In the genomic region with DNA sequence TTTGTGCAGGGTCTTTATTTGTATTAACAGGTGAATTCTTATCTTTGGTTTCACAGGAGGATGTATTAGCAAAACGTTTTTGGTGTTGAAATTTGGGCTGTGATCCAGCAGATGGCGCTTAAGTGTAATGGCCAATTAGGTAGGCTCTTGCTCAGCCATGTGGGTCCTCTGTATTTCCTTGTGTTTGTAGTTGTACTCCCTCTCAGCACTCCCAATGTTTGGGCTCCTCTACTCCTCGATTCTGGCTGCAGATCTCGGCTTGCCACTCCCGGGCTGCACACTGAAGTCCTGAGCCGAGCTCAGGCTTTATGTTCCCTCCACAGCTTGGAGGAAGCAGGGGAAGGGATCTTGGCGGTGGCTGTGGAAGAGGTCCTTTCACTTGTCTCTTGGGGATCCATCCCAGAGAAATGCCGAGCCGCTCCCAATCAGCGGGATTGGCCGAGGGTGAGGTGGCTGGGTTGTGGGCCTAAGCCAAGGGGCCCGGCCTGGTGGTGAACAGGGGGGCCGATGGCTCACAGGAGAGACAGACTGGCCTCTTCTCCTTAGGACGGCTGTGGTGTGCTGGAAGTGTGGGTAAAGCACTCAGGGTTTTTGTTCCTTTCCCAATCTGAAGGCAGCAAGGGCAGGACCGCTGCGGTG, we compare ENCODE assay signal across 1 cellular context.
TF ChIP-seq lines count a peak whose summit lies in the region.

No MANE protein-coding gene starts in this region.

TF ChIP-seq in HepG2, 621 proteins besides CTCF, POLR2A, EP300 and RAD21 (continued from another document):
- TF ChIP-seq FOXK1 (CRISPR knock-in tag; IDR thresholded peaks at IDR 0.05; ENCODE audit: borderline replicate concordance, low read depth) (no peak), ZNF512B (CRISPR knock-in tag; IDR thresholded peaks at IDR 0.05; ENCODE audit: borderline replicate concordance) (no peak), SMYD3 (CRISPR knock-in tag; IDR thresholded peaks at IDR 0.05) (no peak), KIAA2018 (CRISPR knock-in tag; IDR thresholded peaks at IDR 0.05; ENCODE audit: borderline replicate concordance) (no peak)
